In the genomic region with DNA sequence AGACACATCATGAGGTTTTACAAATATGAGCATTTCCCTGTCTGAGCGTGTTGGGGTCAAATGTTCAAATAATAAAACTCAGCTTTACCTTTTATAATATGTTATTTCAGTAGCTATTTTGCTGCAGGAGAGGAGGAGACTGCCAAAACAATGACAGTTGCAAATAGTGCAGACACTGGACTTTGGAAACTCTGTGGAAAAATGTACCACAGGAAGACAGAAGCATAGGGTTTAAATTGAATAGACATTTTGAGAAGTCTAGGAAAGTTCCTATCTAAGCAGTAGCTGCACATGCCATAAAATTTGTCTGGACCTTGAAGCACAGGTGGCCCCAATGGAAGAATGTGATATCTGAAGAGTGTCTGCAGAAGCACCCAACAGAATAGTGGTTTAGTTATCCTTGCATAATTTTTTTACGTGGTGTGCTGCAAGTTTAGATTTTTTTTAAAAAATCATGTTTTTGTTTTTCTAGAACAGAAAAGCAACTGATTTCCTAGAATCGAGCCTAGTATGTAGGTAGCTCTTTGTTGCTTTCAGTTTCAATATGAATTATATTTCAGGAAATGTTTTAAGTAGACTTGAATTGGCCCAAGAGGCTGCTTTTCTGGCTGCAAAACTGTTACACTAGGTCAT, we compare ENCODE assay signal across 9 cellular contexts. TPM values are rescaled to one million over a fixed set of nuclear protein-coding genes. Genes with fewer than 3 reads are reported as not detected.
DNase-seq lines count a peak whose midpoint lies in the region; ATAC-seq, FAIRE-seq and TF ChIP-seq lines count a peak whose summit lies in the region.
"Had no signal": no experiment of that assay in that cellular context is flagged by ENCODE, and none has a peak within 500 bp of the region (broad histone marks: within the 10 kb centered on the region; RNA-seq: fewer than 3 reads in every experiment).

No MANE protein-coding gene starts in this region.

- TF ChIP-seq POLR2A in H54 (IDR thresholded peaks at IDR 0.05; ENCODE audit: low read depth, low read length) = no peak

- ATAC-seq in GM18861 (IDR thresholded peaks at IDR 0.05; ENCODE audit: unreplicated experiment) (peak; percentile 91), GM21786 (IDR thresholded peaks at IDR 0.05; ENCODE audit: unreplicated experiment) (peak; percentile 95)
- peak; percentile 77 for ATAC-seq in naive thymus-derived CD4-positive, alpha-beta T cell

- H3K9me3 ChIP-seq in naive thymus-derived CD4-positive, alpha-beta T cell (ENCODE audit: control insufficient read depth in 2 of 3, low read length in 3 of 3) = peaks cover 0 to 1% (median 0%) of the 10 kb centered on the region in 3 experiments

- POLR2A ChIA-PET in naive thymus-derived CD4-positive, alpha-beta T cell (lab: Charles Lee) = interaction anchor here (0.6 to 2.9 kb wide), 18 partner anchors 9 to 603 kb away, joined by 3 to 18 read pairs (median 4); partner anchors contain the start of gene GBP5

- peaks cover 0 to 72% (median 10%) of the 10 kb centered on the region in 5 donors for H3K36me3 Mint-ChIP-seq in naive thymus-derived CD4-positive, alpha-beta T cell

- peak overlapping the region; percentile 63 to 83 (median 76) for H3K4me3 Mint-ChIP-seq in naive thymus-derived CD4-positive, alpha-beta T cell

- H3K4me1 Mint-ChIP-seq in naive thymus-derived CD4-positive, alpha-beta T cell = peaks cover 48 to 78% (median 74%) of the 10 kb centered on the region in 7 donors

- H3K4me1 ChIP-seq in naive thymus-derived CD4-positive, alpha-beta T cell (ENCODE audit: control insufficient read depth in 2 of 2, insufficient read depth in 2 of 2, low read length in 2 of 2) = peaks cover 40 to 52% of the 10 kb centered on the region in 2 donors

- no peak for FAIRE-seq in H54 (lab: Jason Lieb, UNC)

- intact Hi-C loops in naive thymus-derived CD4-positive, alpha-beta T cell (cut with micrococcal nuclease) = loop anchor here (1.0 to 5.0 kb wide), 8 partner anchors 7 to 321 kb away; partner anchors contain the start of gene GBP5 (in 1 of the 2)

- CTCF ChIA-PET in naive thymus-derived CD4-positive, alpha-beta T cell (lab: Charles Lee) = interaction anchor here (0.6 to 3.2 kb wide), 8 partner anchors 10 to 287 kb away, joined by 3 to 13 read pairs (median 4); partner anchors contain the start of gene GBP5

- H3K36me3 ChIP-seq in naive thymus-derived CD4-positive, alpha-beta T cell (ENCODE audit: control insufficient read depth in 2 of 3, insufficient read depth in 3 of 3, low read length in 3 of 3) = no peaks in the 10 kb centered on the region

- H3K4me3 ChIP-seq in naive thymus-derived CD4-positive, alpha-beta T cell (ENCODE audit: low read length) = peak overlapping the region; percentile 41

- H3K27me3 Mint-ChIP-seq in naive thymus-derived CD4-positive, alpha-beta T cell = no peaks in the 10 kb centered on the region

- peak overlapping the region; percentile 76 to 96 (median 91) for H3K27ac Mint-ChIP-seq in naive thymus-derived CD4-positive, alpha-beta T cell

- peak overlapping the region; percentile 63 for H3K27ac ChIP-seq in naive thymus-derived CD4-positive, alpha-beta T cell (ENCODE audit: low read depth, low read length)
- H3K27ac ChIP-seq: HL-60 had no signal

- peak; percentile 21 for DNase-seq in NAMALWA (ENCODE audit: low spot score)
- peak in 6 of 9 donors; percentile 25 to 65 (median 48) for DNase-seq in naive thymus-derived CD4-positive, alpha-beta T cell
- DNase-seq in H54 (ENCODE audit: insufficient read length, low spot score) = no peak
- DNase-seq in HT-29 (ENCODE audit: low spot score) = no peak
- no peak for DNase-seq in NCI-H2107 (lab: John Stamatoyannopoulos, UW)
- DNase-seq in C1 segment of cervical spinal cord (lab: John Stamatoyannopoulos, UW) = no peak

- peaks cover 0 to 30% (median 3%) of the 10 kb centered on the region in 11 donors for H3K9me3 Mint-ChIP-seq in naive thymus-derived CD4-positive, alpha-beta T cell

- no peaks in the 10 kb centered on the region for H3K27me3 ChIP-seq in naive thymus-derived CD4-positive, alpha-beta T cell (ENCODE audit: control insufficient read depth in 2 of 2, insufficient read depth in 2 of 2, low read length in 2 of 2)

RNA-seq across cellular contexts. Expression of gene GBP5, which starts 14.0 kb away (rescaled TPM):
- total RNA-seq in naive thymus-derived CD4-positive, alpha-beta T cell = 100 to 1,000 TPM in 2 of 5 experiments, 10 to 100 TPM in 3; 31.8 to 784 (median 53.6) TPM
- 10 to 100 TPM; 30.0 to 42.1 TPM for polyA plus RNA-seq in naive thymus-derived CD4-positive, alpha-beta T cell
- total RNA-seq in HT-29 (2014; rRNA removed; shearing (Covaris generic)) = 0.03 TPM in 1 of 2 replicates, not detected in the other

Comparison
In these comparisons a context has a peak if more than half of its experiments do, and no peak if none do; other contexts are left out.
1. DNase-seq: peak in NAMALWA (single experiment) and naive thymus-derived CD4-positive, alpha-beta T cell (6 of 9); none in H54 (single experiment), HT-29 (single experiment), NCI-H2107 (single experiment) and C1 segment of cervical spinal cord (0 of 14).
2. RNA of gene GBP5, which starts 14.0 kb away (total RNA-seq): 31.8 to 784 TPM in naive thymus-derived CD4-positive, alpha-beta T cell; 0.03 TPM in HT-29; every median in the first group is over 10 times any median in the second.
3. Peak in every context shown above with its lines, with median percentiles within 50 percentile points of each other: ATAC-seq.